ENCODE assay signal across 1 cellular context in genomic region chr6:100230115-100230975, GRCh38.
TF ChIP-seq lines count a peak whose summit lies in the region.

No MANE protein-coding gene starts in this region.

TF ChIP-seq in H1, 55 proteins besides CTCF, POLR2A, EP300 and RAD21:
- TF ChIP-seq CBX8 (IDR thresholded peaks at IDR 0.05; ENCODE audit: borderline replicate concordance, low read depth, low read length) (no peak), SIRT6 (IDR thresholded peaks at IDR 0.05; ENCODE audit: low read length) (no peak), ZNF274 (IDR thresholded peaks at IDR 0.05; ENCODE audit: borderline replicate concordance, extremely low read depth, low read length) (no peak), BRCA1 (IDR thresholded peaks at IDR 0.05; ENCODE audit: low read depth, low read length) (no peak)
TF ChIP-seq in H1: peak in this region for 0.
